8 cellular contexts compared by ENCODE assay signal in the genomic region with DNA sequence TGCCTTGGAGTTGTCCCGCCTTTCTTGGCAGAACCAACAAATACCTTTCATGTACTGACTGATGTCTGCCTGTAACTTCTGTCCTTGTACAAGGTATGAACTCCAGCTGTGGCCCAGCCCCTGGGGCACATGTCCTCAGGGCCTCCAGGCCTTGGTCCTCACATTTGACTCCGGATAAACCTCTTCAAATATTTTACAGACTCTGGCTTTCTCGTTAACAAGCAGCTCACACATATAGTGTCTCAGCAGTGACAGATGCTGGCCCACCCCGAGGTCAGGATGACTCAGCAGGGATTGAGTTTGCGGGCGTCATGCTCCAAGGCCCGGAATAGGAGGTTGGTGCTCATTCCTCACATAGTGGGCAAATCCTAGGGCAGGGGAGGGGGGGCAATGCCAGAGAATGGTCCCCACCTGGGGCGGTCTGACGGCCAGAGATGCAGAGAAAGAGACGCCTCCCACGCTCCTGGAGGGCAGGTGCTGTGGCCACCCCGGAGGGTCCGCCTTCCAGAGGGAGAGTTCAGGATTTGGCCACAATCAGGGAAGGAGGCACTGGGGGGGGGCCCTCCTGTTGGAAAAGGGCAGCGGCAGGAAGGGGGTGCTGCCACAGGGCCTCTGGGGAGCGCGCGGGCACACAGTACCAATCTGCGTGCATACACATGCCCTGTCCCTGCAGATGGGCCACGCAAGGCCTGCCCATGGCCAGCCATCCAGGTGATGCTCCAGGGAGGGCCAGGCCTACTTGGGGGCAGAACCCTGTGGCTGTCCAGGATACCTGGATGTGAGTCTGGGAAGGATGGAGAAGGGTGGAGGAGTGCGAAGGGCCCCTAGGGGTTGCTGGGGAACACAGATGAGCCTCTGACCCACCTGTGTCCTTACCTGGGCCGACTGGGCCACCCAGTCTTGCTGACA. TPM values are rescaled to one million over a fixed set of nuclear protein-coding genes. Genes with fewer than 3 reads are reported as not detected.
DNase-seq lines count a peak whose midpoint lies in the region; TF ChIP-seq lines count a peak whose summit lies in the region.
"Not testable (repeated sequence)": the region's sequence is repeated elsewhere in the genome, so short reads cannot be mapped to it uniquely, and the experiment has no call there.

No MANE protein-coding gene starts in this region.

- POLR2A ChIA-PET in CD8-positive, alpha-beta memory T cell (lab: Charles Lee) = not testable (repeated sequence)

- not testable (repeated sequence) for H3K27me3 Mint-ChIP-seq in CD8-positive, alpha-beta memory T cell; activated T-helper 1 cell treated with anti-CD3 and anti-CD28 coated beads, Interleukin-12 subunit alpha, Interleukin-12 subunit beta, Interleukin-2, Interleukin-4 antibody, amounts not matched to agents 30 ng/mL and 10 ng/mL and 1 ng/mL, durations not matched to agents 14 hours and 24 hours and 36 hours (ENCODE audit: insufficient read depth); neural crest cell (ENCODE audit: low read depth)

- H3K27ac ChIP-seq in CD8-positive, alpha-beta memory T cell (ENCODE audit: low read depth, low read length); suprapubic skin: not testable (repeated sequence)
- peak overlapping the region; percentile 70 to 87 for H3K27ac ChIP-seq in right atrium auricular region

- H3K9me3 Mint-ChIP-seq in CD8-positive, alpha-beta memory T cell; activated T-helper 1 cell treated with anti-CD3 and anti-CD28 coated beads, Interleukin-12 subunit alpha, Interleukin-12 subunit beta, Interleukin-2, Interleukin-4 antibody, amounts not matched to agents 30 ng/mL and 10 ng/mL and 1 ng/mL, durations not matched to agents 14 hours and 24 hours and 36 hours; neural crest cell: not testable (repeated sequence)

- not testable (repeated sequence) for H3K36me3 ChIP-seq in CD8-positive, alpha-beta memory T cell (ENCODE audit: insufficient read depth, low read length); right atrium auricular region; suprapubic skin

- TF ChIP-seq EP300 in suprapubic skin (IDR thresholded peaks at IDR 0.05) = not testable (repeated sequence)

- peak overlapping the region in 5 of 8 donors; percentile 32 to 80 (median 76) for H3K27ac Mint-ChIP-seq in CD8-positive, alpha-beta memory T cell
- H3K27ac Mint-ChIP-seq in activated T-helper 1 cell treated with anti-CD3 and anti-CD28 coated beads, Interleukin-12 subunit alpha, Interleukin-12 subunit beta, Interleukin-2, Interleukin-4 antibody, amounts not matched to agents 30 ng/mL and 10 ng/mL and 1 ng/mL, durations not matched to agents 14 hours and 24 hours and 36 hours = peak overlapping the region; percentile 23
- peak overlapping the region; percentile 94 for H3K27ac Mint-ChIP-seq in neural crest cell (ENCODE audit: unreplicated experiment)

- H3K9me3 ChIP-seq in CD8-positive, alpha-beta memory T cell (ENCODE audit: low read length); right atrium auricular region; suprapubic skin: not testable (repeated sequence)

- not testable (repeated sequence) for H3K4me3 ChIP-seq in CD8-positive, alpha-beta memory T cell (ENCODE audit: low read length); right atrium auricular region; suprapubic skin

- peak overlapping the region in 2 of 7 donors; percentile 51 to 62 for H3K4me3 Mint-ChIP-seq in CD8-positive, alpha-beta memory T cell
- H3K4me3 Mint-ChIP-seq in activated T-helper 1 cell treated with anti-CD3 and anti-CD28 coated beads, Interleukin-12 subunit alpha, Interleukin-12 subunit beta, Interleukin-2, Interleukin-4 antibody, amounts not matched to agents 30 ng/mL and 10 ng/mL and 1 ng/mL, durations not matched to agents 14 hours and 24 hours and 36 hours = not testable (repeated sequence)
- peak overlapping the region; percentile 70 for H3K4me3 Mint-ChIP-seq in neural crest cell

- not testable (repeated sequence) for H3K4me1 ChIP-seq in CD8-positive, alpha-beta memory T cell (ENCODE audit: insufficient read depth, low read length); suprapubic skin
- peaks cover 0 to 55% of the 10 kb centered on the region in 2 donors for H3K4me1 ChIP-seq in right atrium auricular region

- not testable (repeated sequence) for TF ChIP-seq POLR2A in suprapubic skin (IDR thresholded peaks at IDR 0.05)

- CTCF ChIA-PET in CD8-positive, alpha-beta memory T cell (lab: Charles Lee) = not testable (repeated sequence)

- DNase-seq in CD8-positive, alpha-beta memory T cell; activated T-helper 1 cell treated with anti-CD3 and anti-CD28 coated beads, Interleukin-12 subunit alpha, Interleukin-12 subunit beta, Interleukin-2, Interleukin-4 antibody, amounts not matched to agents 30 ng/mL and 10 ng/mL and 1 ng/mL, durations not matched to agents 14 hours and 24 hours and 36 hours (ENCODE audit: low spot score); neural crest cell (ENCODE audit: low read depth, low spot score): not testable (repeated sequence)
- DNase-seq in HS-5 (ENCODE audit: low read depth) (peak; percentile 52), SHP77 (lab: John Stamatoyannopoulos, UW) (peak; percentile 46 to 60), dedifferentiated amniotic fluid mesenchymal stem cell (ENCODE audit: extremely low spot score) (peak; percentile 72), right atrium auricular region (ENCODE audit: low spot score) (peak; percentile 78), suprapubic skin (ENCODE audit: low spot score in 2 of 2) (peak; percentile 48 to 71)

- WGBS in suprapubic skin = 46% methylated on average over 9 of the region's 21 CpGs

- peaks cover 38 to 71% (median 50%) of the 10 kb centered on the region in 3 donors for H3K4me1 Mint-ChIP-seq in CD8-positive, alpha-beta memory T cell
- H3K4me1 Mint-ChIP-seq in activated T-helper 1 cell treated with anti-CD3 and anti-CD28 coated beads, Interleukin-12 subunit alpha, Interleukin-12 subunit beta, Interleukin-2, Interleukin-4 antibody, amounts not matched to agents 30 ng/mL and 10 ng/mL and 1 ng/mL, durations not matched to agents 14 hours and 24 hours and 36 hours (ENCODE audit: low read depth) = peaks cover 45% of the 10 kb centered on the region
- peaks cover 20% of the 10 kb centered on the region for H3K4me1 Mint-ChIP-seq in neural crest cell

- intact Hi-C loops in activated T-helper 1 cell treated with anti-CD3 and anti-CD28 coated beads, Interleukin-12 subunit alpha, Interleukin-12 subunit beta, Interleukin-2, Interleukin-4 antibody, amounts not matched to agents 30 ng/mL and 10 ng/mL and 1 ng/mL, durations not matched to agents 14 hours and 24 hours and 36 hours (cut with micrococcal nuclease) = not testable (repeated sequence)

- not testable (repeated sequence) for TF ChIP-seq CTCF in right atrium auricular region (IDR thresholded peaks at IDR 0.05); neural crest cell (conservative IDR thresholded peaks at IDR 0.05); suprapubic skin (IDR thresholded peaks at IDR 0.05)

- H3K27me3 ChIP-seq in CD8-positive, alpha-beta memory T cell (ENCODE audit: insufficient read depth, low read length, poor library complexity, severe bottlenecking); right atrium auricular region; suprapubic skin: not testable (repeated sequence)

- peaks cover 0 to 12% (median 0%) of the 10 kb centered on the region in 3 donors for H3K36me3 Mint-ChIP-seq in CD8-positive, alpha-beta memory T cell
- not testable (repeated sequence) for H3K36me3 Mint-ChIP-seq in activated T-helper 1 cell treated with anti-CD3 and anti-CD28 coated beads, Interleukin-12 subunit alpha, Interleukin-12 subunit beta, Interleukin-2, Interleukin-4 antibody, amounts not matched to agents 30 ng/mL and 10 ng/mL and 1 ng/mL, durations not matched to agents 14 hours and 24 hours and 36 hours (ENCODE audit: low read depth); neural crest cell (ENCODE audit: low read depth)

RNA-seq across cellular contexts. Expression of gene SPN, which starts 58.2 kb away (rescaled TPM):
- total RNA-seq in CD8-positive, alpha-beta memory T cell = 100 to 1,000 TPM; 136 to 144 TPM
- 255 TPM for polyA plus RNA-seq in CD8-positive, alpha-beta memory T cell
- total RNA-seq in activated T-helper 1 cell treated with anti-CD3 and anti-CD28 coated beads, Interleukin-12 subunit alpha, Interleukin-12 subunit beta, Interleukin-2, Interleukin-4 antibody, amounts not matched to agents 30 ng/mL and 10 ng/mL and 1 ng/mL, durations not matched to agents 14 hours and 24 hours and 36 hours = 191 and 196 TPM in 2 replicates
- 1 to 10 TPM; 3.7 to 4.5 TPM for total RNA-seq in right atrium auricular region
- 0.07 and 0.16 TPM in 2 replicates for total RNA-seq in neural crest cell
- 1 to 10 TPM; 2.2 to 6.3 (median 4.7) TPM for total RNA-seq in suprapubic skin

Comparison
In these comparisons a context has a peak if more than half of its experiments do, and no peak if none do; other contexts are left out.
1. H3K27ac Mint-ChIP-seq: peak in every context shown above with its lines; median percentile 94 in neural crest cell; 76 in CD8-positive, alpha-beta memory T cell; 23 in activated T-helper 1 cell treated with anti-CD3 and anti-CD28 coated beads, Interleukin-12 subunit alpha, Interleukin-12 subunit beta, Interleukin-2, Interleukin-4 antibody, amounts not matched to agents 30 ng/mL and 10 ng/mL and 1 ng/mL, durations not matched to agents 14 hours and 24 hours and 36 hours.
2. RNA of gene SPN, which starts 58.2 kb away (total RNA-seq): 191 to 196 TPM in activated T-helper 1 cell treated with anti-CD3 and anti-CD28 coated beads, Interleukin-12 subunit alpha, Interleukin-12 subunit beta, Interleukin-2, Interleukin-4 antibody, amounts not matched to agents 30 ng/mL and 10 ng/mL and 1 ng/mL, durations not matched to agents 14 hours and 24 hours and 36 hours and 136 to 144 TPM in CD8-positive, alpha-beta memory T cell; 2.2 to 6.3 TPM in suprapubic skin, 3.7 to 4.5 TPM in right atrium auricular region and 0.07 to 0.16 TPM in neural crest cell; every median in the first group is over 10 times any median in the second.